In genomic region chr9:136179761-136180160, GRCh38 we compare ENCODE assay signal across 16 cellular contexts. TPM values are rescaled to one million over a fixed set of nuclear protein-coding genes. Genes with fewer than 3 reads are reported as not detected.
A peak's percentile ranks its signal among the peaks of the same experiment; 100 is the strongest.
DNase-seq lines count a peak whose midpoint lies in the region; ATAC-seq lines count a peak whose summit lies in the region.
"Had no signal": no experiment of that assay in that cellular context is flagged by ENCODE, and none has a peak within 500 bp of the region (broad histone marks: within the 10 kb centered on the region; RNA-seq: fewer than 3 reads in every experiment).

No MANE protein-coding gene starts in this region.

- H2BK5ac ChIP-seq in mesenchymal stem cell (ENCODE audit: low read depth, low read length, poor library complexity, severe bottlenecking) (no peak overlapping the region), trophoblast cell (ENCODE audit: low read depth, low read length, poor library complexity) (no peak overlapping the region)

- H4K12ac ChIP-seq in trophoblast cell (ENCODE audit: low read depth, low read length), result no peak overlapping the region

- peaks cover 3% of the 10 kb centered on the region for H3K27me3 Mint-ChIP-seq in stimulated activated naive CD8-positive, alpha-beta T cell treated with anti-CD3 and anti-CD28 coated beads, Interleukin-15, amount 100 ng/mL, for 72 hours

- no peaks in the 10 kb centered on the region for H3K9me3 Mint-ChIP-seq in stimulated activated naive CD8-positive, alpha-beta T cell treated with anti-CD3 and anti-CD28 coated beads, Interleukin-15, amount 100 ng/mL, for 72 hours
- H3K9me3 Mint-ChIP-seq: CD8-positive, alpha-beta T cell had no signal

- H2BK15ac ChIP-seq in mesenchymal stem cell (ENCODE audit: low read depth, poor library complexity, severe bottlenecking), result no peak overlapping the region

- H3K4me2 ChIP-seq in mesenchymal stem cell (ENCODE audit: low read length, poor library complexity, severe bottlenecking) (no peak overlapping the region), trophoblast cell (ENCODE audit: low read length) (no peak overlapping the region)
- H3K4me2 ChIP-seq: A549, BLaER1 had no signal

- 91% methylated on average over 13 of the region's 13 CpGs for WGBS in mesenchymal stem cell
- WGBS in trophoblast cell (ENCODE audit: extremely low coverage, insufficient coverage, insufficient read length), result no CpG with 5 or more reads among the region's 13 CpGs

- H3K4me3 ChIP-seq in NT2/D1 (ENCODE audit: insufficient read length, low read depth) (no peak overlapping the region), mesenchymal stem cell (ENCODE audit: insufficient read depth in 1 of 2, low read depth in 1 of 2, low read length in 2 of 2) (no peak overlapping the region), trophoblast cell (ENCODE audit: low read depth, low read length) (peak overlapping the region; percentile 38)
- H3K4me3 ChIP-seq: A549, BLaER1, GM23248 had no signal

- no peaks in the 10 kb centered on the region for H3K27me3 ChIP-seq in NT2/D1 (ENCODE audit: insufficient read depth, insufficient read length)
- H3K27me3 ChIP-seq in mesenchymal stem cell (ENCODE audit: control insufficient read depth in 1 of 2, insufficient read depth in 1 of 2, low read length in 2 of 2), result peaks cover 42 to 75% of the 10 kb centered on the region in 2 experiments
- no peaks in the 10 kb centered on the region for H3K27me3 ChIP-seq in trophoblast cell (ENCODE audit: insufficient read depth, low read length)

- H3K4me3 Mint-ChIP-seq in stimulated activated naive CD8-positive, alpha-beta T cell treated with anti-CD3 and anti-CD28 coated beads, Interleukin-15, amount 100 ng/mL, for 72 hours, result no peak overlapping the region
- H3K4me3 Mint-ChIP-seq: CD8-positive, alpha-beta T cell had no signal

- peaks cover 23% of the 10 kb centered on the region for H3K4me1 ChIP-seq in NT2/D1 (ENCODE audit: insufficient read depth, insufficient read length)
- H3K4me1 ChIP-seq in mesenchymal stem cell (ENCODE audit: control insufficient read depth, insufficient read depth, low read depth, low read length), result peaks cover 2% of the 10 kb centered on the region
- no peaks in the 10 kb centered on the region for H3K4me1 ChIP-seq in trophoblast cell (ENCODE audit: control insufficient read depth in 1 of 2, insufficient read depth in 2 of 2, low read length in 2 of 2)
- H3K4me1 ChIP-seq: A549, BLaER1 had no signal

- H3K9me3 ChIP-seq in NT2/D1 (ENCODE audit: insufficient read depth, low read length), result no peaks in the 10 kb centered on the region
- H3K9me3 ChIP-seq in mesenchymal stem cell (ENCODE audit: control insufficient read depth, low read length), result no peaks in the 10 kb centered on the region
- H3K9me3 ChIP-seq in trophoblast cell (ENCODE audit: insufficient read depth, low read depth, low read length), result peaks cover 2% of the 10 kb centered on the region
- H3K9me3 ChIP-seq: A549, BLaER1 had no signal

- H3K36me3 ChIP-seq in NT2/D1 (ENCODE audit: insufficient read depth, insufficient read length, low read length), result no peaks in the 10 kb centered on the region
- H3K36me3 ChIP-seq in mesenchymal stem cell (ENCODE audit: control insufficient read depth in 1 of 2, insufficient read depth in 2 of 2, low read depth in 1 of 2, low read length in 2 of 2), result no peaks in the 10 kb centered on the region
- no peaks in the 10 kb centered on the region for H3K36me3 ChIP-seq in trophoblast cell (ENCODE audit: control insufficient read depth in 1 of 2, insufficient read depth in 2 of 2, low read length in 2 of 2)
- H3K36me3 ChIP-seq: BLaER1 had no signal

- H2BK120ac ChIP-seq in mesenchymal stem cell (ENCODE audit: low read depth, low read length) (no peak overlapping the region), trophoblast cell (ENCODE audit: insufficient read depth, low read length, poor library complexity) (no peak overlapping the region)

- DNase-seq in stimulated activated naive CD8-positive, alpha-beta T cell treated with anti-CD3 and anti-CD28 coated beads, Interleukin-15, amount 100 ng/mL, for 72 hours, result no peak
- DNase-seq in stimulated activated naive CD8-positive, alpha-beta T cell treated with anti-CD3 and anti-CD28 coated beads, Interleukin-15, Interleukin-2, amounts not matched to agents 100 U/mL and 50 U/mL, for 24 hours, result no peak
- DNase-seq in NT2/D1 (ENCODE audit: low read depth, low spot score) (no peak), mesenchymal stem cell (no peak), trophoblast cell (no peak), NCI-H1105 (lab: John Stamatoyannopoulos, UW) (no peak), NCI-H1048 (lab: John Stamatoyannopoulos, UW) (no peak)
- DNase-seq: AML-193; Calu3; CD8-positive, alpha-beta T cell; GM23248; HCEC 1CT had no signal

- H2AK5ac ChIP-seq in mesenchymal stem cell (ENCODE audit: low read length, severe bottlenecking) (no peak overlapping the region), trophoblast cell (ENCODE audit: low read length) (no peak overlapping the region)

- no peaks in the 10 kb centered on the region for H3K4me1 Mint-ChIP-seq in stimulated activated naive CD8-positive, alpha-beta T cell treated with anti-CD3 and anti-CD28 coated beads, Interleukin-15, amount 100 ng/mL, for 72 hours

- peak; percentile 23 for ATAC-seq in stimulated activated naive CD8-positive, alpha-beta T cell treated with anti-CD3 and anti-CD28 coated beads, Interleukin-15, amount 100 ng/mL, for 72 hours
- ATAC-seq in stimulated activated naive CD8-positive, alpha-beta T cell treated with anti-CD3 and anti-CD28 coated beads, Interleukin-15, Interleukin-2, amounts not matched to agents 100 U/mL and 50 U/mL, for 24 hours, result no peak
- ATAC-seq in GM19035 (IDR thresholded peaks at IDR 0.05; ENCODE audit: unreplicated experiment), result no peak
- ATAC-seq: CD8-positive, alpha-beta T cell had no signal

- H3K14ac ChIP-seq in mesenchymal stem cell (ENCODE audit: low read length in 2 of 2), result no peak overlapping the region
- no peak overlapping the region for H3K14ac ChIP-seq in trophoblast cell (ENCODE audit: low read length)

- H3K4ac ChIP-seq in mesenchymal stem cell (ENCODE audit: low read depth in 1 of 2, low read length in 2 of 2) (peak overlapping the region in 1 of 2 experiments; percentile 75), trophoblast cell (ENCODE audit: low read depth, low read length) (no peak overlapping the region)

- H2AFZ ChIP-seq in mesenchymal stem cell (ENCODE audit: low read depth, low read length) (no peak overlapping the region), trophoblast cell (ENCODE audit: insufficient read depth, low read length, poor library complexity) (no peak overlapping the region)
- H2AFZ ChIP-seq: GM23248 had no signal

- H3K27ac ChIP-seq in mesenchymal stem cell (ENCODE audit: low read length, poor library complexity, severe bottlenecking) (no peak overlapping the region), trophoblast cell (ENCODE audit: low read depth, low read length) (no peak overlapping the region)
- H3K27ac ChIP-seq: A549, BLaER1, GM23248, HL-60 had no signal

- no peak overlapping the region for H3K27ac Mint-ChIP-seq in stimulated activated naive CD8-positive, alpha-beta T cell treated with anti-CD3 and anti-CD28 coated beads, Interleukin-15, amount 100 ng/mL, for 72 hours
- H3K27ac Mint-ChIP-seq: CD8-positive, alpha-beta T cell had no signal

- H3K18ac ChIP-seq in mesenchymal stem cell (ENCODE audit: low read depth in 1 of 2, low read length in 2 of 2), result no peak overlapping the region
- H3K18ac ChIP-seq in trophoblast cell (ENCODE audit: low read length), result no peak overlapping the region

- no peaks in the 10 kb centered on the region for H3K79me1 ChIP-seq in mesenchymal stem cell (replicated peaks; ENCODE audit: low read length, poor library complexity, severe bottlenecking)
- H3K79me1 ChIP-seq in trophoblast cell (ENCODE audit: low read length), result no peaks in the 10 kb centered on the region

- H3K9ac ChIP-seq in NT2/D1 (ENCODE audit: insufficient read length, low read depth) (peak overlapping the region; percentile 4), mesenchymal stem cell (ENCODE audit: low read length) (no peak overlapping the region), trophoblast cell (ENCODE audit: low read length) (no peak overlapping the region)
- H3K9ac ChIP-seq: GM23248 had no signal

- H2BK12ac ChIP-seq in mesenchymal stem cell (ENCODE audit: low read length in 2 of 2) (no peak overlapping the region), trophoblast cell (ENCODE audit: low read length) (no peak overlapping the region)

- no peaks in the 10 kb centered on the region for H3K79me2 ChIP-seq in trophoblast cell (ENCODE audit: control insufficient read depth, insufficient read depth, low read length, poor library complexity)

- H4K8ac ChIP-seq in mesenchymal stem cell (ENCODE audit: low read length) (no peak overlapping the region), trophoblast cell (ENCODE audit: low read depth, low read length) (no peak overlapping the region)

- H3K23ac ChIP-seq in mesenchymal stem cell (ENCODE audit: low read length in 2 of 2), result no peak overlapping the region
- no peak overlapping the region for H3K23ac ChIP-seq in trophoblast cell (ENCODE audit: low read length)

- H4K91ac ChIP-seq in mesenchymal stem cell (ENCODE audit: low read length) (peak overlapping the region; percentile 80), trophoblast cell (ENCODE audit: low read depth, low read length) (no peak overlapping the region)

RNA-seq across cellular contexts. Expression of gene LHX3, which starts 25.2 kb away (rescaled TPM):
- not detected for polyA plus RNA-seq in mesenchymal stem cell (2013, experiment 1 of 2)
- polyA plus RNA-seq in mesenchymal stem cell (2013, experiment 2 of 2), result not detected
- 0.01 TPM in 2 replicates for polyA plus RNA-seq in trophoblast cell (2013)
- polyA plus RNA-seq: GM23248 had no signal
